ENCODE assay signal across 12 cellular contexts in genomic region chr2:48145845-48146452, GRCh38.
DNase-seq lines count a peak whose midpoint lies in the region; ATAC-seq, FAIRE-seq and TF ChIP-seq lines count a peak whose summit lies in the region.
"Had no signal": no experiment of that assay in that cellular context is flagged by ENCODE, and none has a peak within 500 bp of the region (broad histone marks: within the 10 kb centered on the region; RNA-seq: fewer than 3 reads in every experiment).

No MANE protein-coding gene starts in this region.

- peak overlapping the region; percentile 47 for H4K5ac ChIP-seq in H1 (ENCODE audit: insufficient read length, low read depth, low read length)

- H3K27ac ChIP-seq in PC-9 (no peak overlapping the region), H1 (ENCODE audit: low read depth, low read length) (no peak overlapping the region), pancreas (no peak overlapping the region), right cardiac atrium (ENCODE audit: low read length) (no peak overlapping the region)
- H3K27ac ChIP-seq: epithelial cell of prostate had no signal

- no peaks in the 10 kb centered on the region for H3K23me2 ChIP-seq in H1 (ENCODE audit: low read depth, low read length)

- intact Hi-C loops in PC-9 (cut with micrococcal nuclease; ENCODE audit: unreplicated experiment) (no loop called here), pancreas (cut with DNase I) (no loop called here), right cardiac atrium (cut with DNase I) (no loop called here)

- WGBS in H1 (ENCODE audit: extremely low coverage in 1 of 2, insufficient coverage in 1 of 2, insufficient read length in 1 of 2, insufficient replicate concordance in 2 of 2, low coverage in 1 of 2, low lambda C conversion rate in 2 of 2, missing lambda C conversion rate in 1 of 2), 2 experiments = 89% methylated on average over 6 of the region's 6 CpGs; no CpG with 5 or more reads in 1 of the 2 experiments
- 75 to 82% methylated on average over 6 of the region's 6 CpGs for WGBS in pancreas, 2 donors
- WGBS in right cardiac atrium = 62% methylated on average over 6 of the region's 6 CpGs

- no peak overlapping the region for H3K56ac ChIP-seq in H1 (replicated peaks; ENCODE audit: insufficient read length, low read depth, low read length)

- H3K9me3 ChIP-seq in PC-9 (ENCODE audit: insufficient read depth, low read depth) (no peaks in the 10 kb centered on the region), H1 (ENCODE audit: insufficient read depth in 2 of 2, low read depth in 1 of 2, low read length in 1 of 2) (no peaks in the 10 kb centered on the region), pancreas (no peaks in the 10 kb centered on the region), right cardiac atrium (ENCODE audit: control insufficient read depth, low read length) (no peaks in the 10 kb centered on the region)

- no peak overlapping the region for H3K4me3 Mint-ChIP-seq in activated T-cell treated with anti-CD3 and anti-CD28 coated beads, Interleukin-2, amount 50 U/mL, for 24 hours
- H3K4me3 Mint-ChIP-seq in stimulated activated effector memory CD8-positive, alpha-beta T cell treated with anti-CD3 and anti-CD28 coated beads, Interleukin-12 subunit alpha, Interleukin-12 subunit beta, amount 100 ng/mL, for 72 hours = no peak overlapping the region
- H3K4me3 Mint-ChIP-seq: stimulated activated naive B cell treated with anti-CD40 and anti-IgM and Interleukin-4, amounts not matched to agents 10 μg/mL and 1 μg/mL and 100 μg/mL, for 72 hours had no signal

- H3K79me1 ChIP-seq in H1 (ENCODE audit: low read depth, low read length) = no peaks in the 10 kb centered on the region

- no TSS peak for BruUV-seq in PC-9 (replicated peaks; lab: Mats Ljungman, UMichigan)

- no peak for DNase-seq in activated T-cell treated with anti-CD3 and anti-CD28 coated beads, Interleukin-2, amount 50 U/mL, for 24 hours
- DNase-seq in activated T-cell treated with anti-CD3 and anti-CD28 coated beads, Interleukin-2, amount 50 U/mL, for 1 hour = no peak
- DNase-seq in PC-9 = no peak
- DNase-seq in H1 (ENCODE audit: low read depth in 1 of 2, low spot score in 2 of 2) = no peak
- DNase-seq in stimulated activated effector memory CD8-positive, alpha-beta T cell treated with anti-CD3 and anti-CD28 coated beads, Interleukin-12 subunit alpha, Interleukin-12 subunit beta, amount 100 ng/mL, for 72 hours (ENCODE audit: low spot score in 2 of 2) = no peak
- no peak for DNase-seq in NCI-H1092 treated with DMSO at 0.1 percent for 48 hours (lab: John Stamatoyannopoulos, UW)
- DNase-seq in pancreas = no peak
- DNase-seq in right cardiac atrium = no peak
- DNase-seq: NCI-H526; stimulated activated naive B cell treated with anti-CD40 and anti-IgM and Interleukin-4, amounts not matched to agents 10 μg/mL and 1 μg/mL and 100 μg/mL, for 72 hours had no signal

- no peak overlapping the region for H2BK120ac ChIP-seq in H1 (replicated peaks; ENCODE audit: low read depth, low read length)

- no peak overlapping the region for H3K14ac ChIP-seq in H1 (ENCODE audit: insufficient read length)

- TF ChIP-seq CTCF in PC-9 (conservative IDR thresholded peaks at IDR 0.05) = no peak
- TF ChIP-seq CTCF in H1 (IDR thresholded peaks at IDR 0.05; ENCODE audit: control extremely low read depth in 1 of 3, insufficient read depth in 1 of 3, low read depth in 1 of 3, low read length in 3 of 3) = no peak
- no peak for TF ChIP-seq CTCF in pancreas (IDR thresholded peaks at IDR 0.05)

- H2BK12ac ChIP-seq in H1 (ENCODE audit: low read depth, low read length) = peak overlapping the region; percentile 93

- H3K27me3 Mint-ChIP-seq in activated T-cell treated with anti-CD3 and anti-CD28 coated beads, Interleukin-2, amount 50 U/mL, for 24 hours = no peaks in the 10 kb centered on the region
- H3K27me3 Mint-ChIP-seq: stimulated activated naive B cell treated with anti-CD40 and anti-IgM and Interleukin-4, amounts not matched to agents 10 μg/mL and 1 μg/mL and 100 μg/mL, for 72 hours had no signal

- CTCF ChIA-PET in PC-9 (lab: Charles Lee) = no interaction called here
- CTCF ChIA-PET in H1 (lab: Charles Lee; ENCODE audit: partially characterized antibody) = interaction anchor here (1.0 kb wide), 1 partner anchor 239 kb away, joined by 3 read pairs; no protein-coding TSS in a partner anchor

- peak overlapping the region; percentile 75 for H3K27ac Mint-ChIP-seq in activated T-cell treated with anti-CD3 and anti-CD28 coated beads, Interleukin-2, amount 50 U/mL, for 24 hours
- peak overlapping the region; percentile 60 for H3K27ac Mint-ChIP-seq in stimulated activated effector memory CD8-positive, alpha-beta T cell treated with anti-CD3 and anti-CD28 coated beads, Interleukin-12 subunit alpha, Interleukin-12 subunit beta, amount 100 ng/mL, for 72 hours
- H3K27ac Mint-ChIP-seq: stimulated activated naive B cell treated with anti-CD40 and anti-IgM and Interleukin-4, amounts not matched to agents 10 μg/mL and 1 μg/mL and 100 μg/mL, for 72 hours had no signal

- no peaks in the 10 kb centered on the region; the same call in 1 of the 2 replicates for H3K9me2 ChIP-seq in PC-9 (ENCODE audit: insufficient read depth)

- H3K4me2 ChIP-seq in PC-9 (no peak overlapping the region), H1 (ENCODE audit: insufficient read depth in 1 of 2, low read depth in 2 of 2, low read length in 2 of 2) (no peak overlapping the region)

- no peaks in the 10 kb centered on the region for H3K36me3 Mint-ChIP-seq in activated T-cell treated with anti-CD3 and anti-CD28 coated beads, Interleukin-2, amount 50 U/mL, for 24 hours (ENCODE audit: low read depth)
- no peaks in the 10 kb centered on the region for H3K36me3 Mint-ChIP-seq in stimulated activated effector memory CD8-positive, alpha-beta T cell treated with anti-CD3 and anti-CD28 coated beads, Interleukin-12 subunit alpha, Interleukin-12 subunit beta, amount 100 ng/mL, for 72 hours
- H3K36me3 Mint-ChIP-seq: stimulated activated naive B cell treated with anti-CD40 and anti-IgM and Interleukin-4, amounts not matched to agents 10 μg/mL and 1 μg/mL and 100 μg/mL, for 72 hours had no signal

- no peaks in the 10 kb centered on the region for H3K9me3 Mint-ChIP-seq in activated T-cell treated with anti-CD3 and anti-CD28 coated beads, Interleukin-2, amount 50 U/mL, for 24 hours
- no peaks in the 10 kb centered on the region for H3K9me3 Mint-ChIP-seq in stimulated activated effector memory CD8-positive, alpha-beta T cell treated with anti-CD3 and anti-CD28 coated beads, Interleukin-12 subunit alpha, Interleukin-12 subunit beta, amount 100 ng/mL, for 72 hours
- H3K9me3 Mint-ChIP-seq: stimulated activated naive B cell treated with anti-CD40 and anti-IgM and Interleukin-4, amounts not matched to agents 10 μg/mL and 1 μg/mL and 100 μg/mL, for 72 hours had no signal

- no peaks in the 10 kb centered on the region for H4K20me1 ChIP-seq in PC-9 (ENCODE audit: insufficient read depth)
- H4K20me1 ChIP-seq in H1 (replicated peaks in 1 of 2; ENCODE audit: control insufficient read depth in 1 of 2, insufficient read depth in 2 of 2, low read length in 2 of 2) = no peaks in the 10 kb centered on the region

- peak overlapping the region; percentile 85 for H4K8ac ChIP-seq in H1 (ENCODE audit: extremely low read depth, insufficient read depth, low read length)

- peaks cover 16% of the 10 kb centered on the region for H3K4me1 Mint-ChIP-seq in activated T-cell treated with anti-CD3 and anti-CD28 coated beads, Interleukin-2, amount 50 U/mL, for 24 hours (ENCODE audit: low read depth)
- peaks cover 26% of the 10 kb centered on the region for H3K4me1 Mint-ChIP-seq in stimulated activated effector memory CD8-positive, alpha-beta T cell treated with anti-CD3 and anti-CD28 coated beads, Interleukin-12 subunit alpha, Interleukin-12 subunit beta, amount 100 ng/mL, for 72 hours

- peak; percentile 32 for ATAC-seq in stimulated activated effector memory CD8-positive, alpha-beta T cell treated with anti-CD3 and anti-CD28 coated beads, Interleukin-12 subunit alpha, Interleukin-12 subunit beta, amount 100 ng/mL, for 72 hours
- ATAC-seq in pancreas (no peak), right cardiac atrium (no peak)
- ATAC-seq: stimulated activated naive B cell treated with anti-CD40 and anti-IgM and Interleukin-4, amounts not matched to agents 10 μg/mL and 1 μg/mL and 100 μg/mL, for 72 hours had no signal

- H3K4me3 ChIP-seq in PC-9 = no peak overlapping the region
- no peak overlapping the region for H3K4me3 ChIP-seq in H1 (ENCODE audit: extremely low read depth in 1 of 4, insufficient read depth in 2 of 4, low read depth in 3 of 4, low read length in 4 of 4)
- no peak overlapping the region for H3K4me3 ChIP-seq in pancreas
- H3K4me3 ChIP-seq in right cardiac atrium (ENCODE audit: low read length) = no peak overlapping the region
- H3K4me3 ChIP-seq: lung had no signal

- TF ChIP-seq EP300 in H1 (IDR thresholded peaks at IDR 0.05; ENCODE audit: borderline replicate concordance in 1 of 2, low read depth in 2 of 2, low read length in 2 of 2) = no peak

- no peak overlapping the region for H3K18ac ChIP-seq in H1 (ENCODE audit: extremely low read depth, low read length)

- H2BK5ac ChIP-seq in H1 (ENCODE audit: low read depth, low read length) = peak overlapping the region; percentile 19; the same call in 1 of the 2 replicates

- H3K9ac ChIP-seq in H1 (replicated peaks in 1 of 4; ENCODE audit: extremely low read depth in 1 of 4, low read depth in 3 of 4, low read length in 3 of 4) = no peak overlapping the region

- TF ChIP-seq RAD21 in H1 (IDR thresholded peaks at IDR 0.05 in 1 of 2, conservative IDR thresholded peaks at IDR 0.05 in 1 of 2; ENCODE audit: low read depth in 2 of 2, low read length in 2 of 2) = no peak

- H4K91ac ChIP-seq in H1 (replicated peaks; ENCODE audit: insufficient read length, low read length) = no peak overlapping the region

- no peak overlapping the region for H2BK15ac ChIP-seq in H1 (ENCODE audit: low read length)

- H3F3A ChIP-seq in PC-9 (ENCODE audit: insufficient read depth, low read depth) = no peaks in the 10 kb centered on the region

- POLR2A ChIA-PET in PC-9 (lab: Charles Lee; ENCODE audit: unreplicated experiment) (no interaction called here), H1 (lab: Charles Lee; ENCODE audit: partially characterized antibody) (interaction anchor here (0.9 to 1.3 kb wide), 2 partner anchors 22 to 26 kb away, joined by 3 to 4 read pairs; no protein-coding TSS in a partner anchor)

- no peak for TF ChIP-seq POLR2A in H1 (IDR thresholded peaks at IDR 0.05; ENCODE audit: control extremely low read depth in 1 of 2, low read depth in 2 of 2, low read length in 2 of 2)

- H2AFZ ChIP-seq in PC-9 (peak overlapping the region; percentile 59; the same call in 1 of the 2 replicates), H1 (ENCODE audit: low read length) (peak overlapping the region; percentile 93)

- no peak overlapping the region for H3K4ac ChIP-seq in H1 (replicated peaks; ENCODE audit: insufficient read length, low read depth, low read length)

- FAIRE-seq in H1 (lab: Jason Lieb, UNC) (no peak), pancreas (lab: Jason Lieb, UNC) (no peak)

- H3K23ac ChIP-seq in H1 (ENCODE audit: insufficient read length) = no peak overlapping the region

- H3K36me3 ChIP-seq in PC-9 (ENCODE audit: low read depth) = no peaks in the 10 kb centered on the region
- H3K36me3 ChIP-seq in H1 (ENCODE audit: control insufficient read depth in 2 of 4, insufficient read depth in 4 of 4, low read length in 3 of 4) = no peaks in the 10 kb centered on the region
- H3K36me3 ChIP-seq in pancreas = no peaks in the 10 kb centered on the region

- no peak overlapping the region for H2BK20ac ChIP-seq in H1 (ENCODE audit: low read length)

- H3K27me3 ChIP-seq in PC-9 (ENCODE audit: insufficient read depth, low read depth) (no peaks in the 10 kb centered on the region), H1 (replicated peaks in 1 of 4; ENCODE audit: control insufficient read depth in 3 of 4, extremely low read depth in 1 of 4, insufficient read depth in 3 of 4, low read length in 3 of 4) (no peaks in the 10 kb centered on the region), pancreas (no peaks in the 10 kb centered on the region), right cardiac atrium (ENCODE audit: control insufficient read depth, insufficient read depth) (no peaks in the 10 kb centered on the region)

- H3K4me1 ChIP-seq in PC-9 (replicated peaks; ENCODE audit: insufficient read depth) (no peaks in the 10 kb centered on the region), H1 (replicated peaks in 1 of 4; ENCODE audit: control insufficient read depth in 3 of 4, insufficient read depth in 4 of 4, low read length in 3 of 4) (no peaks in the 10 kb centered on the region), pancreas (no peaks in the 10 kb centered on the region), right cardiac atrium (ENCODE audit: control insufficient read depth, insufficient read depth, low read length) (peaks cover 1% of the 10 kb centered on the region)

- H3K79me2 ChIP-seq in PC-9 (ENCODE audit: low read depth) (no peaks in the 10 kb centered on the region), H1 (ENCODE audit: control insufficient read depth in 1 of 2, insufficient read depth in 2 of 2, low read length in 2 of 2) (no peaks in the 10 kb centered on the region)

- no peak overlapping the region for H2AK5ac ChIP-seq in H1 (ENCODE audit: low read depth, low read length)
